ENCODE assay signal across 1 cellular context in the genomic region with DNA sequence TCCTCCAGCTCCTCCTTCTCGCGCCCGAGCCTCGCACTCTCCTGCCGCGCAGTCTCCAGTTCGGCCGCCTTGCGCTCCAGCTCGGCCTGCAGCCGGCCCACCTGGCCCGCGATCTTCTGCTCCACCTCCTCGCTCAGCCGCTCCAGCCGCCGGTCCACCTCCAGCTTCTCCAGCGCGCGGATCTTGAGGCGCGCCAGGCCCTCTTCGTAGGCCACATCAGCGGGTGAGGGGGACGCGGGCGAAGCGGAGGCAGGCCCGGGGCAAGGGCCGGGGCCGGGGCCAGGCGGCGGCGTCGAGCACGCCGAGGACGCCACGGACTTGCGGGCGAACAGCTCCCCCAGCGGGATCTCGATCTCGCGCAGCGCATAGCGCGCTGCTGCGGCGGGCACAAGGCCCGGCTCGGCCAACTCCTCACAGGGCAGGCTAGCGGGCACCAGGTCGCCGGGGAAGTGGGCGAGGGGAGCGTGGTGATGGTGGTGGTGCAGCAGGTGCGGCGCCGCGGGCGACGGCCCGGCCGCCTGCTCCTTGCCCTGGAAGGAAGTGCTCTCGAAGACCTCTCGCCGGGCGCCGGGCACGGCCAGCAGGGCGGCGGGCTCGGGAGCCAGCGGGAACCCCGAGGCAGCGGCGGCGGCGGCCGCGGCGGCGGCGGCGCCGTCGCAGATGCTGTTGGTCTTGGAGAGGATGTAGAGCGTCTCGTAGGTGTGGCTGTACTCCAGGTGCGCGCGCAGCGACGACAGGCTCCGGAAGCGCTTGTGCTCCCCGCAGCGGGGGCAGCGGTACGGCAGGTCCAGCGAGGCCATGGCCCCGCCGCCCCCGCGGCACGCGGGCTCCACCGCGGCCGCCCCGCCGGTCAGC.
TF ChIP-seq lines count a peak whose summit lies in the region.

No MANE protein-coding gene starts in this region.

TF ChIP-seq in H1, 55 proteins besides CTCF, POLR2A, EP300 and RAD21:
- TF ChIP-seq, protein P1, sequence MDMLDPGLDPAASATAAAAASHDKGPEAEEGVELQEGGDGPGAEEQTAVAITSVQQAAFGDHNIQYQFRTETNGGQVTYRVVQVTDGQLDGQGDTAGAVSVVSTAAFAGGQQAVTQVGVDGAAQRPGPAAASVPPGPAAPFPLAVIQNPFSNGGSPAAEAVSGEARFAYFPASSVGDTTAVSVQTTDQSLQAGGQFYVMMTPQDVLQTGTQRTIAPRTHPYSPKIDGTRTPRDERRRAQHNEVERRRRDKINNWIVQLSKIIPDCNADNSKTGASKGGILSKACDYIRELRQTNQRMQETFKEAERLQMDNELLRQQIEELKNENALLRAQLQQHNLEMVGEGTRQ (IDR thresholded peaks at IDR 0.05; ENCODE audit: low read length) = no peak; the same call in 1 of the 2 replicates
- TF ChIP-seq NRF1 (IDR thresholded peaks at IDR 0.05; ENCODE audit: low read depth, low read length) = 0 out of 2 replicates have a peak, but pooled peaks have one; percentile 13
- peak; percentile 53; the same call in 1 of the 2 replicates for TF ChIP-seq SUZ12 (IDR thresholded peaks at IDR 0.05; ENCODE audit: low read length)
- no peak for TF ChIP-seq POLR2AphosphoS5 (IDR thresholded peaks at IDR 0.05; ENCODE audit: low read depth, low read length)
- TF ChIP-seq KDM4A (IDR thresholded peaks at IDR 0.05; ENCODE audit: low read depth, low read length, severe bottlenecking) = peak; percentile 84
- no peak for TF ChIP-seq SRF (IDR thresholded peaks at IDR 0.05; ENCODE audit: low read depth, low read length)
- no peak for TF ChIP-seq JUN (IDR thresholded peaks at IDR 0.05; ENCODE audit: low read depth, low read length)
- no peak for TF ChIP-seq SAP30 (IDR thresholded peaks at IDR 0.05; ENCODE audit: insufficient read depth, insufficient replicate concordance, low read length)
- TF ChIP-seq JUND (IDR thresholded peaks at IDR 0.05; ENCODE audit: low read length) = no peak
- TF ChIP-seq BRCA1 (IDR thresholded peaks at IDR 0.05; ENCODE audit: low read depth, low read length) = no peak
- TF ChIP-seq CBX8 (IDR thresholded peaks at IDR 0.05; ENCODE audit: borderline replicate concordance, low read depth, low read length) = no peak
- TF ChIP-seq E2F6 (IDR thresholded peaks at IDR 0.05) = peak; percentile 94
- peak; percentile 44; the same call in 1 of the 2 replicates for TF ChIP-seq PHF8 (conservative IDR thresholded peaks at IDR 0.05; ENCODE audit: low read depth, low read length)
- peak; percentile 41 for TF ChIP-seq EZH2 (IDR thresholded peaks at IDR 0.05; ENCODE audit: low read depth, low read length, severe bottlenecking)
- TF ChIP-seq HDAC2 (IDR thresholded peaks at IDR 0.05; ENCODE audit: borderline replicate concordance in 1 of 2, low read depth in 2 of 2, low read length in 2 of 2) = peak in 1 of 2 experiments; percentile 83; a peak in 1 of 4 replicates
- TF ChIP-seq MAFK (IDR thresholded peaks at IDR 0.05; ENCODE audit: low read depth, low read length) = no peak
- peak; percentile 72 for TF ChIP-seq RNF2 (IDR thresholded peaks at IDR 0.05; ENCODE audit: borderline replicate concordance, low read depth, low read length, missing control alignments, poor library complexity, severe bottlenecking)
- peak; percentile 89 for TF ChIP-seq MAX (IDR thresholded peaks at IDR 0.05)
- TF ChIP-seq EGR1 (IDR thresholded peaks at IDR 0.05; ENCODE audit: borderline replicate concordance, low read depth, low read length) = peak; percentile 51; the same call in 1 of the 2 replicates
- 0 out of 4 replicates have a peak, but pooled peaks of 1 of the 2 experiments have one; percentile 24 for TF ChIP-seq SIN3A (conservative IDR thresholded peaks at IDR 0.05 in 1 of 2, IDR thresholded peaks at IDR 0.05 in 1 of 2; ENCODE audit: low read depth in 1 of 2, low read length in 2 of 2)
- no peak for TF ChIP-seq RBBP5 (IDR thresholded peaks at IDR 0.05; ENCODE audit: borderline replicate concordance, low read depth, low read length)
- no peak for TF ChIP-seq KDM5A (IDR thresholded peaks at IDR 0.05; ENCODE audit: low read length)
- peak; percentile 85 for TF ChIP-seq ASH2L (IDR thresholded peaks at IDR 0.05; ENCODE audit: low read length)
- no peak for TF ChIP-seq CEBPB (IDR thresholded peaks at IDR 0.05; ENCODE audit: low read depth, low read length)
TF ChIP-seq in H1: peak in this region for 12.
